In the genomic region with DNA sequence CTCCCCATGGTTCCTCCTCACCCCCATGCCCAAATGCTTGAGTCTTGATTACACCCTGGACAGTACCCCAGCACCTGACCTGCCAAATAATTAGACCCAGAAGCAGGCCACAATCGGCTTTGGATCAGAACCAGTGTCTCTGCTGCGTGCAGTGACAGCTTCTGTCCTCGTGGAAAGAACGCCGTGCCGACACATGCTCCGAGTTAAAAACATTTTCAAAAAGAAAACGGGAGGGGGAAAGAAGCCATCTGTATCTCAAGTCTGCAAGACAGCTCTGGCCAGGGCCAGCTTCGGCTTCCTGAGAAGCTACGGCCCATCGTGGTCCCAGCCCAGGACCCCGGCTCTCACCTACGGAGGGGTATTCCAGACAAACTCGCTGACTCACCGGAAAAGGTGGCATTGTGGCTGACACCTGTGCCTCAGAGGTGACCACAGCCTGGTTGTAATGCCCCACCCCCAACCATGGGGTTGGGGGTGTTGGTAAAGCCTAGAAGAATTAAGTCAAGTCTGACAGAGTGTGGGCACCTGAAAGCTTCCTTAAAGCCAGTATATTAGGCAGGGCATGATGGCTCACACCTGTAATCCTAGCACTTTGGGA, we compare ENCODE assay signal across 11 cellular contexts. TPM values are rescaled to one million over a fixed set of nuclear protein-coding genes. Genes with fewer than 3 reads are reported as not detected.
A peak's percentile ranks its signal among the peaks of the same experiment; 100 is the strongest.
DNase-seq lines count a peak whose midpoint lies in the region; ATAC-seq, FAIRE-seq and TF ChIP-seq lines count a peak whose summit lies in the region.
"Had no signal": no experiment of that assay in that cellular context is flagged by ENCODE, and none has a peak within 500 bp of the region (broad histone marks: within the 10 kb centered on the region; RNA-seq: fewer than 3 reads in every experiment).

No MANE protein-coding gene starts in this region.

- TF ChIP-seq POLR2A in HepG2 (IDR thresholded peaks at IDR 0.05; ENCODE audit: insufficient read depth in 1 of 2, low read depth in 2 of 2, low read length in 2 of 2), result no peak
- no peak for TF ChIP-seq POLR2A in right lobe of liver (IDR thresholded peaks at IDR 0.05)
- no peak for TF ChIP-seq POLR2A in K562 (conservative IDR thresholded peaks at IDR 0.05)
- TF ChIP-seq POLR2A in upper lobe of left lung (IDR thresholded peaks at IDR 0.05), result no peak

- TF ChIP-seq EP300 in HepG2 (IDR thresholded peaks at IDR 0.05; ENCODE audit: low read depth in 2 of 2, low read length in 2 of 2) (no peak), HepG2 (CRISPR knock-in tag; IDR thresholded peaks at IDR 0.05; ENCODE audit: borderline replicate concordance) (no peak), K562 (IDR thresholded peaks at IDR 0.05; ENCODE audit: low read length) (no peak), upper lobe of left lung (IDR thresholded peaks at IDR 0.05) (no peak)

- H3K36me3 ChIP-seq in HepG2 (replicated peaks in 1 of 2; ENCODE audit: control insufficient read depth in 1 of 2, insufficient read depth in 2 of 2, low read length in 2 of 2) (peaks cover 3 to 6% of the 10 kb centered on the region in 2 experiments; a peak in 4 of 5 replicates), right lobe of liver (no peaks in the 10 kb centered on the region), K562 (ENCODE audit: control insufficient read depth, insufficient read depth, low read length) (peaks cover 55% of the 10 kb centered on the region), mesodermal cell (ENCODE audit: control insufficient read depth, insufficient read depth, low read length) (peaks cover 51% of the 10 kb centered on the region), upper lobe of left lung (peaks cover 0 to 6% (median 0%) of the 10 kb centered on the region in 4 donors)

- H3K79me2 ChIP-seq in HepG2 (ENCODE audit: insufficient read depth, low read length), result peaks cover 7% of the 10 kb centered on the region
- H3K79me2 ChIP-seq in K562 (ENCODE audit: control insufficient read depth, insufficient read depth, low read length), result peaks cover 89% of the 10 kb centered on the region

- intact Hi-C loops in HepG2 (cut with micrococcal nuclease; ENCODE audit: unreplicated experiment), result no loop called here
- intact Hi-C loops in right lobe of liver (cut with DNase I), result no loop called here
- intact Hi-C loops in K562 (cut with micrococcal nuclease), result no loop called here

- H4K20me1 ChIP-seq in HepG2 (ENCODE audit: insufficient read depth, low read length), result no peaks in the 10 kb centered on the region; the same call in 1 of the 2 replicates
- H4K20me1 ChIP-seq in K562 (replicated peaks; ENCODE audit: control insufficient read depth, insufficient read depth, low read length), result peaks cover 16% of the 10 kb centered on the region

- CTCF ChIA-PET in HepG2 (lab: Yijun Ruan, JAX; ENCODE audit: low intra/inter-chr PET ratio, low total read pairs), result no interaction called here
- CTCF ChIA-PET in K562 (lab: Yijun Ruan, JAX; ENCODE audit: low intra/inter-chr PET ratio), result interaction anchor here (0.6 kb wide), 1 partner anchor 316 kb away, joined by 3 read pairs; no protein-coding TSS in a partner anchor

- H3K27me3 ChIP-seq in HepG2 (ENCODE audit: control insufficient read depth in 1 of 2, insufficient read depth in 2 of 2, low read length in 2 of 2) (no peaks in the 10 kb centered on the region), right lobe of liver (no peaks in the 10 kb centered on the region), K562 (ENCODE audit: control insufficient read depth in 2 of 2, insufficient read depth in 2 of 2, low read length in 2 of 2) (no peaks in the 10 kb centered on the region), upper lobe of left lung (no peaks in the 10 kb centered on the region)

- TF ChIP-seq CTCF in HepG2 (CRISPR knock-in tag; IDR thresholded peaks at IDR 0.05), result no peak
- no peak for TF ChIP-seq CTCF in right lobe of liver (IDR thresholded peaks at IDR 0.05)
- TF ChIP-seq CTCF in K562 (IDR thresholded peaks at IDR 0.05 in 2 of 3, conservative IDR thresholded peaks at IDR 0.05 in 1 of 3; ENCODE audit: insufficient read depth in 2 of 3, low read depth in 1 of 3, low read length in 3 of 3), result no peak
- TF ChIP-seq CTCF in upper lobe of left lung (IDR thresholded peaks at IDR 0.05), result no peak

- FAIRE-seq in HepG2 (lab: Jason Lieb, UNC), result no peak
- no peak for FAIRE-seq in K562 (lab: Jason Lieb, UNC)

- no peak overlapping the region for H3K4me2 ChIP-seq in HepG2 (ENCODE audit: low read depth, low read length)
- H3K4me2 ChIP-seq in K562 (ENCODE audit: insufficient read depth, low read length), result no peak overlapping the region

- TF ChIP-seq RAD21 in HepG2 (CRISPR knock-in tag; IDR thresholded peaks at IDR 0.05) (no peak), K562 (CRISPR knock-in tag; conservative IDR thresholded peaks at IDR 0.05 in 1 of 2, IDR thresholded peaks at IDR 0.05 in 1 of 2) (no peak)

- ATAC-seq in HepG2 (no peak), right lobe of liver (no peak), K562 (no peak), HG03442 (IDR thresholded peaks at IDR 0.05; ENCODE audit: unreplicated experiment) (no peak), upper lobe of left lung (ENCODE audit: low FRiP score in 2 of 2) (no peak)

- DNase-seq in HepG2 (ENCODE audit: low spot score) (no peak), right lobe of liver (no peak), K562 (ENCODE audit: extremely low read depth in 1 of 4, low spot score in 3 of 4) (no peak), mesenteric fat pad (ENCODE audit: low spot score) (no peak), NCI-H1694 treated with DMSO at 0.1 percent for 48 hours (lab: John Stamatoyannopoulos, UW) (no peak), upper lobe of left lung (no peak)
- DNase-seq: effector CD8-positive, alpha-beta T cell; EL had no signal

- BruUV-seq in HepG2 (replicated peaks; lab: Mats Ljungman, UMichigan) (no TSS peak), K562 (replicated peaks; lab: Mats Ljungman, UMichigan) (no TSS peak)

- in situ Hi-C loops in HepG2 (cut with HindIII; ENCODE audit: extremely low pct_ligation_motif_present, low pct_unique_long_range_greater_than_20kb) (no loop called here), K562 (cut with MboI) (no loop called here)

- H2AFZ ChIP-seq in HepG2 (ENCODE audit: low read length), result no peak overlapping the region
- H2AFZ ChIP-seq in K562 (ENCODE audit: low read depth, low read length), result no peak overlapping the region

- WGBS in HepG2 (ENCODE audit: low lambda C conversion rate), result 92% methylated on average over 15 of the region's 15 CpGs
- 57% methylated on average over 10 of the region's 15 CpGs for WGBS in right lobe of liver (ENCODE audit: insufficient coverage, low coverage, low lambda C conversion rate, missing lambda C conversion rate)
- WGBS in K562 (ENCODE audit: insufficient coverage, low coverage, missing lambda C conversion rate), result 90% methylated on average over 15 of the region's 15 CpGs
- 89 to 94% methylated on average over 12 to 13 of the region's 15 CpGs for WGBS in mesodermal cell (ENCODE audit: insufficient coverage in 2 of 2), 2 experiments
- WGBS in upper lobe of left lung, 2 donors, result 71 to 83% methylated on average over 15 of the region's 15 CpGs

- H3K27ac ChIP-seq in HepG2 (ENCODE audit: extremely low read length, insufficient read depth, low read length) (no peak overlapping the region), right lobe of liver (peak overlapping the region in 1 of 3 donors; percentile 25), K562 (ENCODE audit: extremely low read depth, low read depth, low read length) (no peak overlapping the region), mesodermal cell (ENCODE audit: low read depth, low read length, severe bottlenecking) (peak overlapping the region; percentile 26), upper lobe of left lung (peak overlapping the region in 2 of 4 donors; percentile 9 to 46)
- H3K27ac ChIP-seq: RWPE1 had no signal

- H3K9ac ChIP-seq in HepG2 (ENCODE audit: insufficient read depth, low read depth, low read length), result no peak overlapping the region
- peak overlapping the region in 1 of 2 experiments; percentile 33; a peak in 2 of 4 replicates for H3K9ac ChIP-seq in K562 (ENCODE audit: insufficient read depth in 1 of 2, low read depth in 2 of 2, low read length in 2 of 2)

- no peaks in the 10 kb centered on the region for H3K9me3 ChIP-seq in HepG2 (ENCODE audit: low read length)
- H3K9me3 ChIP-seq in right lobe of liver, result no peaks in the 10 kb centered on the region
- H3K9me3 ChIP-seq in K562 (replicated peaks; ENCODE audit: control insufficient read depth, insufficient read depth, low read depth, low read length), result no peaks in the 10 kb centered on the region
- H3K9me3 ChIP-seq in mesodermal cell (ENCODE audit: control insufficient read depth, low read length), result no peaks in the 10 kb centered on the region
- no peaks in the 10 kb centered on the region for H3K9me3 ChIP-seq in upper lobe of left lung

- no peaks in the 10 kb centered on the region for H3K9me1 ChIP-seq in K562 (ENCODE audit: control insufficient read depth, insufficient read depth, low read length)

- POLR2A ChIA-PET in HepG2 (lab: Yijun Ruan, JAX) (no interaction called here), K562 (lab: Yijun Ruan, JAX) (interaction anchor here (0.9 to 1.0 kb wide), 2 partner anchors 16 to 44 kb away, joined by 3 read pairs; no protein-coding TSS in a partner anchor)

- H3K4me1 ChIP-seq in HepG2 (ENCODE audit: insufficient read depth, low read length) (peaks cover 53% of the 10 kb centered on the region), right lobe of liver (peaks cover 0 to 55% (median 23%) of the 10 kb centered on the region in 4 donors), K562 (replicated peaks in 1 of 2; ENCODE audit: control insufficient read depth in 2 of 2, insufficient read depth in 2 of 2, low read length in 2 of 2) (peaks cover 46 to 47% of the 10 kb centered on the region in 2 experiments), mesodermal cell (ENCODE audit: control insufficient read depth, insufficient read depth, low read length, poor library complexity, severe bottlenecking) (peaks cover 49% of the 10 kb centered on the region), upper lobe of left lung (peaks cover 27 to 56% (median 42%) of the 10 kb centered on the region in 4 donors)

- no peak overlapping the region for H3K4me3 ChIP-seq in HepG2 (replicated peaks in 1 of 3; ENCODE audit: insufficient read depth in 1 of 3, low read depth in 2 of 3, low read length in 3 of 3)
- H3K4me3 ChIP-seq in right lobe of liver, result no peak overlapping the region
- H3K4me3 ChIP-seq in K562, result no peak overlapping the region
- no peak overlapping the region for H3K4me3 ChIP-seq in mesodermal cell (ENCODE audit: extremely low read depth, insufficient read depth, low read length, poor library complexity, severe bottlenecking)
- H3K4me3 ChIP-seq in upper lobe of left lung, result no peak overlapping the region

RNA-seq across cellular contexts. Expression of a gene that starts 25.8 kb away (rescaled TPM):
- total RNA-seq in HepG2 (2016; rRNA removed; fragmentation: Illumina TruSeq; extraction: Trizol), result 7.5 and 8.5 TPM in 2 replicates
- total RNA-seq in HepG2 (2016; cell fraction: cytosol; rRNA removed; fragmentation: Illumina TruSeq; extraction: Trizol; ENCODE audit: low read depth), result 2.4 and 2.6 TPM in 2 replicates
- total RNA-seq in HepG2 (2016; cell fraction: insoluble cytoplasmic fraction; rRNA removed; fragmentation: Illumina TruSeq; extraction: Trizol), result 5.0 and 9.0 TPM in 2 replicates
- total RNA-seq in HepG2 (2016; cell fraction: membrane; rRNA removed; fragmentation: Illumina TruSeq; extraction: Trizol), result 6.8 and 7.0 TPM in 2 replicates
- 5.3 and 6.3 TPM in 2 replicates for total RNA-seq in HepG2 (2016; cell fraction: nucleus; rRNA removed; fragmentation: Illumina TruSeq; extraction: Trizol)
- 17.6 and 19.0 TPM in 2 replicates for polyA plus RNA-seq in HepG2 (2011; rRNA removed)
- polyA plus RNA-seq in HepG2 (2011; cell fraction: cytosol; rRNA removed), result 9.4 and 10.6 TPM in 2 replicates
- 24.9 and 30.2 TPM in 2 replicates for polyA plus RNA-seq in HepG2 (2011; cell fraction: nucleus; rRNA removed)
- 22.3 and 30.4 TPM in 2 replicates for polyA plus RNA-seq in HepG2 (2012)
- polyA plus RNA-seq in HepG2 (2016; cell fraction: cytosol; fragmentation: Illumina TruSeq; extraction: Trizol; ENCODE audit: low read depth), result 6.1 and 8.0 TPM in 2 replicates
- 20.5 and 26.0 TPM in 2 replicates for polyA plus RNA-seq in HepG2 (2016; cell fraction: insoluble cytoplasmic fraction; fragmentation: Illumina TruSeq; extraction: Trizol; ENCODE audit: low read depth)
- 15.7 and 18.4 TPM in 2 replicates for polyA plus RNA-seq in HepG2 (2016; cell fraction: membrane; fragmentation: Illumina TruSeq; extraction: Trizol; ENCODE audit: low read depth)
- 25.5 and 27.3 TPM in 2 replicates for polyA plus RNA-seq in HepG2 (2016; cell fraction: nucleus; fragmentation: Illumina TruSeq; extraction: Trizol; ENCODE audit: insufficient read depth, low read depth)
- 10.9 and 15.9 TPM in 2 replicates for polyA minus RNA-seq in HepG2 (2011; rRNA and poly(A)+ RNA removed; ENCODE audit: low replicate concordance)
- polyA minus RNA-seq in HepG2 (2011; cell fraction: cytosol; rRNA and poly(A)+ RNA removed), result 6.2 and 9.2 TPM in 2 replicates
- 6.8 and 9.6 TPM in 2 replicates for polyA minus RNA-seq in HepG2 (2011; cell fraction: nucleus; rRNA and poly(A)+ RNA removed)
- total RNA-seq in right lobe of liver, result 10 to 100 TPM; 19.4 to 34.1 (median 24.4) TPM
- 55.7 and 82.4 TPM in 2 replicates for total RNA-seq in K562 (2011; cell fraction: chromatin; rRNA removed; ENCODE audit: low replicate concordance)
- total RNA-seq in K562 (2011; cell fraction: nucleolus; rRNA removed), result 34.6 and 49.5 TPM in 2 replicates
- total RNA-seq in K562 (2011; cell fraction: nucleoplasm; rRNA removed), result 48.8 and 81.9 TPM in 2 replicates
- total RNA-seq in K562 (2014; rRNA removed), result 23.8 and 36.9 TPM in 2 replicates
- total RNA-seq in K562 (2014; rRNA removed; fragmentation: Illumina TruSeq; extraction: Trizol), result 33.8 and 44.0 TPM in 2 replicates
- total RNA-seq in K562 (2015; rRNA removed; fragmentation: Illumina TruSeq; extraction: Trizol), result 39.8 and 45.1 TPM in 2 replicates
- total RNA-seq in K562 (2021), result 102 and 106 TPM in 2 replicates
- 17.6 and 43.9 TPM in 2 replicates for polyA plus RNA-seq in K562 (2011; rRNA removed)
- polyA plus RNA-seq in K562 (2011; cell fraction: cytosol; rRNA removed), result 18.4 and 40.7 TPM in 2 replicates
- polyA plus RNA-seq in K562 (2011; cell fraction: nucleus; rRNA removed), result 39.0 and 40.4 TPM in 2 replicates
- 79.9 and 107 TPM in 2 replicates for polyA plus RNA-seq in K562 (2012)
- 107 and 108 TPM in 2 replicates for polyA plus RNA-seq in K562 (2014; fragmentation: Illumina TruSeq; extraction: Trizol)
- polyA plus RNA-seq in K562 (2014; fragmentation: Nextera tagmentation; extraction: Ambion mirVana), result 1 to 10 TPM; 8.7 TPM
- 51.4 and 68.8 TPM in 2 replicates for polyA plus RNA-seq in K562 (2014; rRNA removed)
- 13.2 and 17.4 TPM in 2 replicates for polyA minus RNA-seq in K562 (2011; rRNA and poly(A)+ RNA removed)
- polyA minus RNA-seq in K562 (2011; cell fraction: cytosol; rRNA and poly(A)+ RNA removed), result 21.6 and 33.8 TPM in 2 replicates
- polyA minus RNA-seq in K562 (2011; cell fraction: nucleus; rRNA and poly(A)+ RNA removed), result 9.7 and 14.1 TPM in 2 replicates
- polyA plus RNA-seq in mesodermal cell (2013, experiment 1 of 2), result 141 TPM
- 120 TPM for polyA plus RNA-seq in mesodermal cell (2013, experiment 2 of 2)
- total RNA-seq in mesenteric fat pad, result 41.1 TPM
- total RNA-seq in upper lobe of left lung, result 10 to 100 TPM; 17.8 to 35.6 (median 26.4) TPM
